Comparison of ENCODE assay signal across 18 cellular contexts in the genomic region with DNA sequence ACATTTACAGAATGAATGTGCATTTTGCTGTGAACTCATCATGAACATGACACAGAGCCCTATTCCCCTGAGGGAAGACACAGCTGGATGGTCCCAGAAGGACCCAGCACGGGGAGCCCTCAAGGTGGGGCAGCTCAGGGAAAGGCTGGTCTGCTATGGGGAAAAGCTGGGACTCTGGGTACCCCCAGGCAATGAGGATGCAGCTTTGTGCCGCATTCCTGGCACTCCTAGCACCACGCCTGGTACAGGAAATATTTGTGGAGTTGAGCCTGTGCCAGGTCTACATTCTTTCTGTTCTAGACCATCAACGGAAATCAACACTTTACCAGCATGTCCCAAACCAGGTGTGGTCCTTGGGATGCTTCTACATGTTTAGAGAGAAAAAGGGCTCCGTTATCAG.
DNase-seq lines count a peak whose midpoint lies in the region; ATAC-seq, FAIRE-seq and TF ChIP-seq lines count a peak whose summit lies in the region.
"Had no signal": no experiment of that assay in that cellular context is flagged by ENCODE, and none has a peak within 500 bp of the region (broad histone marks: within the 10 kb centered on the region; RNA-seq: fewer than 3 reads in every experiment).

No MANE protein-coding gene starts in this region.

- CTCF ChIA-PET in T-cell (lab: Charles Lee): interaction anchor here in 1 of 2 donors (0.6 kb wide), 1 partner anchor 187 kb away, joined by 3 read pairs; no protein-coding TSS in a partner anchor

- peak; percentile 64 for DNase-seq in H54 (ENCODE audit: insufficient read length, low spot score)
- peak; percentile 81 for DNase-seq in kidney
- peak; percentile 25 for DNase-seq in transverse colon
- no peak for DNase-seq in T-cell
- DNase-seq in cerebellar cortex (ENCODE audit: low spot score): no peak
- DNase-seq: activated CD4-positive, alpha-beta T cell treated with anti-CD3 and anti-CD28 coated beads for 1 hour; activated naive CD8-positive, alpha-beta T cell treated with anti-CD3 and anti-CD28 coated beads, Interleukin-2, amount 10 ng/mL, durations not matched to agents 7 days and 5 days; activated T-cell treated with anti-CD3 and anti-CD28 coated beads for 4 hours; GDM1; natural killer cell; right cardiac atrium; stimulated activated CD4-positive, alpha-beta T cell treated with anti-CD3 and anti-CD28 coated beads, Interleukin-4, amount 100 ng/mL, for 24 hours; stimulated activated naive CD4-positive, alpha-beta T cell had no signal

- peaks cover 31 to 45% (median 38%) of the 10 kb centered on the region in 3 donors for H3K4me1 Mint-ChIP-seq in T-cell

- H3K27ac Mint-ChIP-seq in T-cell: no peak overlapping the region
- H3K27ac Mint-ChIP-seq: activated naive CD8-positive, alpha-beta T cell treated with anti-CD3 and anti-CD28 coated beads, Interleukin-2, amount 10 ng/mL, durations not matched to agents 7 days and 5 days; natural killer cell had no signal

- no peaks in the 10 kb centered on the region for H3K4me1 ChIP-seq in kidney (ENCODE audit: control insufficient read depth in 1 of 2, insufficient read depth in 1 of 2, low read depth in 1 of 2, low read length in 2 of 2)
- H3K4me1 ChIP-seq in transverse colon: peaks cover 0 to 4% (median 0%) of the 10 kb centered on the region in 4 donors

- H3K36me3 ChIP-seq in kidney (ENCODE audit: control insufficient read depth in 1 of 2, insufficient read depth in 2 of 2, low read length in 2 of 2) (no peaks in the 10 kb centered on the region), transverse colon (no peaks in the 10 kb centered on the region)

- 40 to 50% methylated on average over 1 to 5 of the region's 5 CpGs for WGBS in transverse colon (ENCODE audit: low coverage in 1 of 2), 2 donors

- H3K9me3 Mint-ChIP-seq in T-cell: no peaks in the 10 kb centered on the region
- H3K9me3 Mint-ChIP-seq: activated naive CD8-positive, alpha-beta T cell treated with anti-CD3 and anti-CD28 coated beads, Interleukin-2, amount 10 ng/mL, durations not matched to agents 7 days and 5 days; natural killer cell had no signal

- POLR2A ChIA-PET in T-cell (lab: Charles Lee): no interaction called here

- TF ChIP-seq POLR2A in H54 (IDR thresholded peaks at IDR 0.05; ENCODE audit: low read depth, low read length) (no peak), transverse colon (IDR thresholded peaks at IDR 0.05) (no peak)

- FAIRE-seq in H54 (lab: Jason Lieb, UNC): peak; percentile 43
- no peak for FAIRE-seq in kidney (lab: Jason Lieb, UNC)

- TF ChIP-seq CTCF in VCaP (conservative IDR thresholded peaks at IDR 0.05) (no peak), kidney (IDR thresholded peaks at IDR 0.05; ENCODE audit: borderline replicate concordance, extremely low read depth, insufficient read depth) (no peak), transverse colon (IDR thresholded peaks at IDR 0.05) (no peak)

- no peak overlapping the region for H3K4me3 Mint-ChIP-seq in T-cell
- H3K4me3 Mint-ChIP-seq: activated naive CD8-positive, alpha-beta T cell treated with anti-CD3 and anti-CD28 coated beads, Interleukin-2, amount 10 ng/mL, durations not matched to agents 7 days and 5 days; natural killer cell had no signal

- no peak overlapping the region for H3K9ac ChIP-seq in kidney (ENCODE audit: low read length in 2 of 2)

- H3K27me3 ChIP-seq in transverse colon: no peaks in the 10 kb centered on the region

- intact Hi-C loops in kidney (cut with DNase I): no loop called here
- intact Hi-C loops in transverse colon (cut with DNase I; ENCODE audit: low total_unique reads): no loop called here

- TF ChIP-seq EP300 in transverse colon (IDR thresholded peaks at IDR 0.05; ENCODE audit: low read depth): no peak

- no peak for ATAC-seq in HG03039 (IDR thresholded peaks at IDR 0.05; ENCODE audit: unreplicated experiment)
- ATAC-seq in T-cell (replicated peaks in 1 of 4): no peak
- no peak for ATAC-seq in HG03354 (IDR thresholded peaks at IDR 0.05; ENCODE audit: poor library complexity, severe bottlenecking, unreplicated experiment)
- ATAC-seq: natural killer cell, right cardiac atrium had no signal

- in situ Hi-C loops in transverse colon (cut with MboI; ENCODE audit: low pct_ligation_motif_present in 1 of 4, low pct_unique_long_range_greater_than_20kb in 1 of 4, low sequenced_read_pairs in 3 of 4): no loop called here

- H3K36me3 Mint-ChIP-seq in T-cell: no peaks in the 10 kb centered on the region
- H3K36me3 Mint-ChIP-seq: natural killer cell had no signal

- H3K9me3 ChIP-seq in kidney (ENCODE audit: control insufficient read depth in 1 of 2, low read length in 2 of 2) (no peaks in the 10 kb centered on the region), transverse colon (no peaks in the 10 kb centered on the region)

- H3K4me3 ChIP-seq in kidney (ENCODE audit: low read length in 2 of 2): no peak overlapping the region
- H3K4me3 ChIP-seq in transverse colon: no peak overlapping the region
- H3K4me3 ChIP-seq: coronary artery had no signal

- H3K27me3 Mint-ChIP-seq in T-cell: no peaks in the 10 kb centered on the region

- H3K27ac ChIP-seq in VCaP (peak overlapping the region; percentile 98; the same call in 1 of the 2 replicates), kidney (ENCODE audit: low read depth in 2 of 2, low read length in 2 of 2) (no peak overlapping the region), transverse colon (no peak overlapping the region)
- H3K27ac ChIP-seq: coronary artery, HL-60 had no signal

Comparison
In these comparisons a context has a peak if more than half of its experiments do, and no peak if none do; other contexts are left out.
1. DNase-seq: peak in H54 (single experiment), kidney (single experiment) and transverse colon (single experiment); none in T-cell (0 of 34) and cerebellar cortex (single experiment).